In genomic region chr9:33101104-33101951, GRCh38 we compare ENCODE assay signal across 10 cellular contexts. TPM values are rescaled to one million over a fixed set of nuclear protein-coding genes. Genes with fewer than 3 reads are reported as not detected.
DNase-seq lines count a peak whose midpoint lies in the region; ATAC-seq and TF ChIP-seq lines count a peak whose summit lies in the region.
"Had no signal": no experiment of that assay in that cellular context is flagged by ENCODE, and none has a peak within 500 bp of the region (broad histone marks: within the 10 kb centered on the region; RNA-seq: fewer than 3 reads in every experiment).

No MANE protein-coding gene starts in this region.

- no peaks in the 10 kb centered on the region for H3K9me3 ChIP-seq in smooth muscle cell (replicated peaks; ENCODE audit: low read depth)
- no peaks in the 10 kb centered on the region for H3K9me3 ChIP-seq in colonic mucosa

- H3K27me3 ChIP-seq in smooth muscle cell (ENCODE audit: low read depth) (no peaks in the 10 kb centered on the region), colonic mucosa (no peaks in the 10 kb centered on the region)

- no peaks in the 10 kb centered on the region for H4K20me1 ChIP-seq in smooth muscle cell (ENCODE audit: low read depth)

- H3K27ac ChIP-seq in smooth muscle cell (ENCODE audit: low read depth), result peak overlapping the region; percentile 54
- no peak overlapping the region for H3K27ac ChIP-seq in colonic mucosa

- DNase-seq in GM04504 (ENCODE audit: low read depth) (peak; percentile 68), amniotic epithelial cell (ENCODE audit: low read depth) (peak; percentile 72), Right ventricle myocardium superior (no peak), smooth muscle cell (lab: John Stamatoyannopoulos, UW; ENCODE audit: unreplicated experiment) (no peak), colonic mucosa (no peak), GOT3 (lab: John Stamatoyannopoulos, UW) (no peak), COLO668 (lab: John Stamatoyannopoulos, UW; ENCODE audit: unreplicated experiment) (no peak), T-helper 1 cell (no peak)
- DNase-seq: activated effector memory CD4-positive, alpha-beta T cell treated with anti-CD3 and anti-CD28 coated beads, Interleukin-2, amount 50 U/mL, for 16 hours; NCI-H345 had no signal

- no peak overlapping the region for H3K4me2 ChIP-seq in smooth muscle cell

- TF ChIP-seq CTCF in smooth muscle cell (IDR thresholded peaks at IDR 0.05; ENCODE audit: borderline replicate concordance, insufficient read depth, poor library complexity, severe bottlenecking), result no peak
- no peak for TF ChIP-seq CTCF in colonic mucosa (IDR thresholded peaks at IDR 0.05)

- H3K36me3 ChIP-seq in smooth muscle cell (ENCODE audit: low read depth), result no peaks in the 10 kb centered on the region
- no peaks in the 10 kb centered on the region for H3K36me3 ChIP-seq in colonic mucosa

- H3K4me1 ChIP-seq in smooth muscle cell (ENCODE audit: low read depth) (no peaks in the 10 kb centered on the region), colonic mucosa (no peaks in the 10 kb centered on the region)

- ATAC-seq in Right ventricle myocardium superior (ENCODE audit: poor library complexity), result peak; percentile 50

- 94% methylated on average over 10 of the region's 10 CpGs for WGBS in smooth muscle cell (ENCODE audit: low lambda C conversion rate)

- intact Hi-C loops in Right ventricle myocardium superior (cut with DNase I), result loop anchor here (10.0 kb wide), 1 partner anchor 63 kb away; the partner anchor contains the start of gene B4GALT1
- intact Hi-C loops in colonic mucosa (cut with DNase I), result no loop called here

- no peaks in the 10 kb centered on the region for H3F3A ChIP-seq in smooth muscle cell (ENCODE audit: low read depth)

- H3K9ac ChIP-seq in smooth muscle cell (ENCODE audit: low read depth), result no peak overlapping the region
- H3K9ac ChIP-seq in colonic mucosa (ENCODE audit: low read depth in 2 of 2, low read length in 2 of 2), result no peak overlapping the region

- H3K4me3 ChIP-seq in smooth muscle cell (no peak overlapping the region), colonic mucosa (no peak overlapping the region)

- no peaks in the 10 kb centered on the region for H3K79me2 ChIP-seq in smooth muscle cell (ENCODE audit: low read depth)

- H2AFZ ChIP-seq in smooth muscle cell (ENCODE audit: low read depth), result no peak overlapping the region

RNA-seq across cellular contexts. Expression of gene SMU1, which starts 24.9 kb away (rescaled TPM):
- total RNA-seq in Right ventricle myocardium superior (14.6 TPM), smooth muscle cell (17.4 and 18.8 TPM in 2 replicates), colonic mucosa (10 to 100 TPM; 17.4 to 18.7 TPM)
- 13.7 and 15.1 TPM in 2 replicates for polyA plus RNA-seq in smooth muscle cell

Comparison
In these comparisons a context has a peak if more than half of its experiments do, and no peak if none do; other contexts are left out.
1. DNase-seq: peak in GM04504 (single experiment) and amniotic epithelial cell (single experiment); none in Right ventricle myocardium superior (single experiment), smooth muscle cell (single experiment), colonic mucosa (single experiment), GOT3 (single experiment), COLO668 (single experiment) and T-helper 1 cell (0 of 5).